In the genomic region with DNA sequence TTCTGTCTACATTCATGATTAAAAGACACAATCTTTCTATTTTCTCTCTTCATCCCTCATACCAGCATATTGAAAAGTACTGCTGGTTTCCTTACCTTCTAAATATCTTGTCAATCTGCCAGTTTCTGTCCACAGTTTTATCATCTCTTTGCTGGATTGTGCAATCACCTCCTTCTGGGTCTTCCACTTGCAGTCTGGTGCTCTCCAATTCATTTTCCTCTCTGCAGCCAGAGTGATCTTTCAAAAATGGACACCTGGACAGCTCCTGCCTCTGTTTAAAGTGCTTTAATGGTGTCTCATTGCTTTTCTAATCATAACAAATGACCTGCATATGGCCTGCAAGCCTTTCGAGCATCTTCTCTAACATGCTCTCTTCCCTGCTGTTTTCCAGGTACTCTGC, we compare ENCODE assay signal across 18 cellular contexts.
DNase-seq lines count a peak whose midpoint lies in the region; ATAC-seq, FAIRE-seq and TF ChIP-seq lines count a peak whose summit lies in the region.
"Had no signal": no experiment of that assay in that cellular context is flagged by ENCODE, and none has a peak within 500 bp of the region (broad histone marks: within the 10 kb centered on the region; RNA-seq: fewer than 3 reads in every experiment).

No MANE protein-coding gene starts in this region.

- H3K4me1 ChIP-seq in H1 (replicated peaks in 1 of 4; ENCODE audit: control insufficient read depth in 3 of 4, insufficient read depth in 4 of 4, low read length in 3 of 4), result peaks cover 0 to 8% (median 6%) of the 10 kb centered on the region in 4 experiments; a peak in 6 of 7 replicates
- H3K4me1 ChIP-seq: BLaER1 had no signal

- TF ChIP-seq CTCF in H1 (IDR thresholded peaks at IDR 0.05; ENCODE audit: control extremely low read depth in 1 of 3, insufficient read depth in 1 of 3, low read depth in 1 of 3, low read length in 3 of 3), result no peak

- DNase-seq in left cardiac atrium (no peak), cardiac septum (ENCODE audit: low spot score) (no peak), OCI-M1 (lab: John Stamatoyannopoulos, UW) (peak; percentile 28), H1 (ENCODE audit: low read depth in 1 of 2, low spot score in 2 of 2) (no peak), mucosa of gallbladder (ENCODE audit: low spot score) (no peak)
- DNase-seq: CD4-positive, alpha-beta memory T cell; DMS153; GF-D8; NCI-H1105 treated with DMSO at 0.1 percent for 48 hours; NCI-H1694; NCI-H2081 treated with DMSO at 0.1 percent for 48 hours; NCI-H510A treated with DMSO at 0.1 percent for 48 hours; NCI-H774 had no signal

- no peak overlapping the region for H3K4me2 ChIP-seq in H1 (ENCODE audit: insufficient read depth in 1 of 2, low read depth in 2 of 2, low read length in 2 of 2)
- H3K4me2 ChIP-seq: BLaER1, GM23338, KMS-11 had no signal

- no peak overlapping the region for H3K4me3 ChIP-seq in H1 (ENCODE audit: extremely low read depth in 1 of 4, insufficient read depth in 2 of 4, low read depth in 3 of 4, low read length in 4 of 4)
- H3K4me3 ChIP-seq: BLaER1, GM23338 had no signal

- no peaks in the 10 kb centered on the region for H3K9me3 ChIP-seq in H1 (ENCODE audit: insufficient read depth in 2 of 2, low read depth in 1 of 2, low read length in 1 of 2)
- H3K9me3 ChIP-seq: BLaER1 had no signal

- intact Hi-C loops in left cardiac atrium (cut with DNase I) (no loop called here), cardiac septum (cut with DNase I) (no loop called here)

- no peak overlapping the region for H2AK5ac ChIP-seq in H1 (ENCODE audit: low read depth, low read length)

- peak; percentile 30 to 48 for ATAC-seq in left cardiac atrium
- ATAC-seq in HG02642 (IDR thresholded peaks at IDR 0.05; ENCODE audit: poor library complexity, unreplicated experiment), result no peak
- no peak for ATAC-seq in GM19452 (IDR thresholded peaks at IDR 0.05; ENCODE audit: unreplicated experiment)
- ATAC-seq: GM23338 had no signal

- no peak overlapping the region for H4K5ac ChIP-seq in H1 (ENCODE audit: insufficient read length, low read depth, low read length)

- no peak overlapping the region for H2BK20ac ChIP-seq in H1 (ENCODE audit: low read length)

- TF ChIP-seq POLR2A in H1 (IDR thresholded peaks at IDR 0.05; ENCODE audit: control extremely low read depth in 1 of 2, low read depth in 2 of 2, low read length in 2 of 2), result no peak

- no peak overlapping the region for H3K4ac ChIP-seq in H1 (replicated peaks; ENCODE audit: insufficient read length, low read depth, low read length)

- H2BK5ac ChIP-seq in H1 (ENCODE audit: low read depth, low read length), result no peak overlapping the region

- no peaks in the 10 kb centered on the region for H3K79me1 ChIP-seq in H1 (ENCODE audit: low read depth, low read length)

- H2BK15ac ChIP-seq in H1 (ENCODE audit: low read length), result no peak overlapping the region

- POLR2A ChIA-PET in H1 (lab: Charles Lee; ENCODE audit: partially characterized antibody), result no interaction called here

- H4K91ac ChIP-seq in H1 (replicated peaks; ENCODE audit: insufficient read length, low read length), result no peak overlapping the region

- no peak overlapping the region for H3K27ac ChIP-seq in H1 (ENCODE audit: low read depth, low read length)
- H3K27ac ChIP-seq: BLaER1, KMS-11 had no signal

- no peak overlapping the region for H3K18ac ChIP-seq in H1 (ENCODE audit: extremely low read depth, low read length)

- CTCF ChIA-PET in H1 (lab: Charles Lee; ENCODE audit: partially characterized antibody), result interaction anchor here (3.5 kb wide), 1 partner anchor 14 kb away, joined by 19 read pairs; no protein-coding TSS in a partner anchor

- no peak overlapping the region for H3K23ac ChIP-seq in H1 (ENCODE audit: insufficient read length)

- no peaks in the 10 kb centered on the region for H3K36me3 ChIP-seq in H1 (ENCODE audit: control insufficient read depth in 2 of 4, insufficient read depth in 4 of 4, low read length in 3 of 4)
- H3K36me3 ChIP-seq: BLaER1 had no signal

- H2BK12ac ChIP-seq in H1 (ENCODE audit: low read depth, low read length), result no peak overlapping the region

- no peaks in the 10 kb centered on the region; the same call in 1 of the 2 replicates for H3K23me2 ChIP-seq in H1 (ENCODE audit: low read depth, low read length)

- no peak for TF ChIP-seq EP300 in H1 (IDR thresholded peaks at IDR 0.05; ENCODE audit: borderline replicate concordance in 1 of 2, low read depth in 2 of 2, low read length in 2 of 2)

- H3K79me2 ChIP-seq in H1 (ENCODE audit: control insufficient read depth in 1 of 2, insufficient read depth in 2 of 2, low read length in 2 of 2), result no peaks in the 10 kb centered on the region

- no peak overlapping the region for H2BK120ac ChIP-seq in H1 (replicated peaks; ENCODE audit: low read depth, low read length)

- no peaks in the 10 kb centered on the region for H4K20me1 ChIP-seq in H1 (replicated peaks in 1 of 2; ENCODE audit: control insufficient read depth in 1 of 2, insufficient read depth in 2 of 2, low read length in 2 of 2)
- H4K20me1 ChIP-seq: BLaER1 had no signal

- WGBS in H1 (ENCODE audit: extremely low coverage in 1 of 2, insufficient coverage in 1 of 2, insufficient read length in 1 of 2, insufficient replicate concordance in 2 of 2, low coverage in 1 of 2, low lambda C conversion rate in 2 of 2, missing lambda C conversion rate in 1 of 2), 2 experiments, result 86% methylated on average over 1 of the region's 1 CpG; no CpG with 5 or more reads in 1 of the 2 experiments

- no peak overlapping the region for H3K14ac ChIP-seq in H1 (ENCODE audit: insufficient read length)

- H3K9ac ChIP-seq in H1 (replicated peaks in 1 of 4; ENCODE audit: extremely low read depth in 1 of 4, low read depth in 3 of 4, low read length in 3 of 4), result no peak overlapping the region
- H3K9ac ChIP-seq: BLaER1, KMS-11 had no signal

- no peak overlapping the region for H3K56ac ChIP-seq in H1 (replicated peaks; ENCODE audit: insufficient read length, low read depth, low read length)

- H3K27me3 ChIP-seq in H1 (replicated peaks in 1 of 4; ENCODE audit: control insufficient read depth in 3 of 4, extremely low read depth in 1 of 4, insufficient read depth in 3 of 4, low read length in 3 of 4), result no peaks in the 10 kb centered on the region
- H3K27me3 ChIP-seq: BLaER1 had no signal

- H4K8ac ChIP-seq in H1 (ENCODE audit: extremely low read depth, insufficient read depth, low read length), result no peak overlapping the region

- FAIRE-seq in H1 (lab: Jason Lieb, UNC), result no peak

- TF ChIP-seq RAD21 in H1 (IDR thresholded peaks at IDR 0.05 in 1 of 2, conservative IDR thresholded peaks at IDR 0.05 in 1 of 2; ENCODE audit: low read depth in 2 of 2, low read length in 2 of 2), result no peak

- H2AFZ ChIP-seq in H1 (ENCODE audit: low read length), result no peak overlapping the region
- H2AFZ ChIP-seq: GM23338 had no signal

TF ChIP-seq in H1, 55 proteins besides CTCF, POLR2A, EP300 and RAD21:
- TF ChIP-seq CEBPB (IDR thresholded peaks at IDR 0.05; ENCODE audit: low read depth, low read length) (0 out of 2 replicates have a peak, but pooled peaks have one; percentile 8), SRF (IDR thresholded peaks at IDR 0.05; ENCODE audit: low read depth, low read length) (no peak)
TF ChIP-seq in H1: peak in this region for 1.

Comparison
In these comparisons a context has a peak if more than half of its experiments do, and no peak if none do; other contexts are left out.
1. ATAC-seq: peak in left cardiac atrium (2 of 2); none in HG02642 (single experiment) and GM19452 (single experiment).